ENCODE assay signal across 21 cellular contexts in the genomic region with DNA sequence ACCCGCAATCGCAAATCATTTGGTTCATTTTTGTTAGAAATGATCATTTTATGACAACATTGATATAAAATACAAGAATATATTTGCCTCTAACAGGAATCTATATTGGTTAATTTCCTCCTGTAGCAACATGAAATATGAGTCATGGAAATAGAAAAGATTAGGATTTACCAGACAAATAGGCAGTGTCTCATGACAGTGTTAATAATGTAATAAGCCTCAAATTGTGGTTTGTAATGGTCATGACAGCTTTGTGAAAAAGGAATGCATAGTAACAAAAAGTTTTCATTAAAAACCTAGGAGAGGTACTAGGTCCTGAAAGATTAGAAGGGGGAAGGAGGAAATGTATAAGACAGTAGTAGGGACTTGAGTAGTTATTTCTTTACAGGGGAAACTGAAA. TPM values are rescaled to one million over a fixed set of nuclear protein-coding genes. Genes with fewer than 3 reads are reported as not detected.
DNase-seq lines count a peak whose midpoint lies in the region; ATAC-seq, FAIRE-seq and TF ChIP-seq lines count a peak whose summit lies in the region.
"Had no signal": no experiment of that assay in that cellular context is flagged by ENCODE, and none has a peak within 500 bp of the region (broad histone marks: within the 10 kb centered on the region; RNA-seq: fewer than 3 reads in every experiment).

No MANE protein-coding gene starts in this region.

- no peaks in the 10 kb centered on the region for H3K27me3 ChIP-seq in bronchial epithelial cell (ENCODE audit: control insufficient read depth, insufficient read depth, low read length)
- H3K27me3 ChIP-seq in MM.1S (replicated peaks; ENCODE audit: insufficient read depth, low read length), result no peaks in the 10 kb centered on the region

- TF ChIP-seq EP300 in A549 (IDR thresholded peaks at IDR 0.05), result no peak

- H3K4me1 ChIP-seq in A549 (no peaks in the 10 kb centered on the region), MM.1S (ENCODE audit: low read length) (no peaks in the 10 kb centered on the region)

- POLR2A ChIA-PET in A549 (lab: Yijun Ruan, JAX) (no interaction called here), RWPE1 (lab: Yijun Ruan, JAX; ENCODE audit: low non-redundant PET) (no interaction called here)

- H3K36me3 ChIP-seq in bronchial epithelial cell (ENCODE audit: control insufficient read depth, insufficient read depth, low read length) (no peaks in the 10 kb centered on the region), MM.1S (replicated peaks; ENCODE audit: insufficient read depth, low read length) (no peaks in the 10 kb centered on the region)

- H3K9me3 ChIP-seq in A549 (peaks cover 4% of the 10 kb centered on the region; the same call in 1 of the 3 replicates), MM.1S (replicated peaks; ENCODE audit: insufficient read depth, low read length) (no peaks in the 10 kb centered on the region)

- CTCF ChIA-PET in A549 (lab: Yijun Ruan, JAX), result no interaction called here
- CTCF ChIA-PET in RWPE1 (lab: Yijun Ruan, JAX), result no interaction called here

- no peaks in the 10 kb centered on the region for H3K79me2 ChIP-seq in MM.1S (ENCODE audit: low read length)

- no peaks in the 10 kb centered on the region for H3F3A ChIP-seq in MM.1S (ENCODE audit: insufficient read depth, low read length)

- no peak for TF ChIP-seq POLR2A in A549 (IDR thresholded peaks at IDR 0.05; ENCODE audit: low read length)

- no peak overlapping the region for H3K9ac ChIP-seq in MM.1S (ENCODE audit: low read length)

- H3K4me2 ChIP-seq in A549 (no peak overlapping the region), MM.1S (ENCODE audit: low read depth, low read length) (no peak overlapping the region)

- FAIRE-seq in A549 (lab: Jason Lieb, UNC) (no peak), bronchial epithelial cell (lab: Jason Lieb, UNC) (no peak)
- FAIRE-seq: H1, RCC 7860 had no signal

- no peaks in the 10 kb centered on the region for H3K9me2 ChIP-seq in MM.1S (replicated peaks; ENCODE audit: insufficient read depth, low read length)

- no peak for DNase-seq in A549 (ENCODE audit: low read depth in 1 of 2, low spot score in 1 of 2)
- peak; percentile 68 for DNase-seq in RWPE1 (ENCODE audit: low spot score)
- DNase-seq in bronchial epithelial cell (ENCODE audit: low read depth), result peak; percentile 94
- DNase-seq in fibroblast of pulmonary artery (ENCODE audit: low read depth), result peak; percentile 39
- no peak for DNase-seq in MM.1S
- DNase-seq in iPS-NIHi7 (ENCODE audit: extremely low spot score), result no peak
- no peak for DNase-seq in stimulated activated CD4-positive, alpha-beta T cell treated with anti-CD3 and anti-CD28 coated beads, Interleukin-4, amount 100 ng/mL, for 4 hours
- DNase-seq in DMS114 treated with DMSO at 0.1 percent for 48 hours (lab: John Stamatoyannopoulos, UW; ENCODE audit: unreplicated experiment), result no peak
- DNase-seq: DMS53, EL, GF-D8, Kasumi-1, NCI-H1092, NCI-H1436, NCI-H1930, NCI-H524 treated with DMSO at 0.1 percent for 48 hours, NCI-H82, Right ventricle myocardium superior had no signal

- TF ChIP-seq RAD21 in A549 (conservative IDR thresholded peaks at IDR 0.05 in 1 of 2, IDR thresholded peaks at IDR 0.05 in 1 of 2), result no peak

- WGBS in A549 (ENCODE audit: missing lambda C conversion rate), result 87% methylated on average over 2 of the region's 2 CpGs

- no peak overlapping the region for H3K27ac ChIP-seq in A549
- no peak overlapping the region for H3K27ac ChIP-seq in RWPE1
- no peak overlapping the region for H3K27ac ChIP-seq in MM.1S (ENCODE audit: low read length)

- H4K20me1 ChIP-seq in MM.1S (ENCODE audit: insufficient read depth, low read length), result no peaks in the 10 kb centered on the region

- H2AFZ ChIP-seq in MM.1S (ENCODE audit: low read length), result no peak overlapping the region

- ATAC-seq in A549, result no peak
- ATAC-seq: HCT116 had no signal

- H3K4me3 ChIP-seq in A549 (no peak overlapping the region), bronchial epithelial cell (ENCODE audit: low read depth, low read length) (no peak overlapping the region), fibroblast of pulmonary artery (replicated peaks; ENCODE audit: low read depth, low read length) (no peak overlapping the region), MM.1S (ENCODE audit: low read length) (no peak overlapping the region)

- TF ChIP-seq CTCF in A549 (IDR thresholded peaks at IDR 0.05), result no peak
- TF ChIP-seq CTCF in RWPE1 (conservative IDR thresholded peaks at IDR 0.05; ENCODE audit: low read depth), result no peak
- TF ChIP-seq CTCF in bronchial epithelial cell (IDR thresholded peaks at IDR 0.05; ENCODE audit: insufficient read depth, low read length, severe bottlenecking), result no peak
- TF ChIP-seq CTCF in fibroblast of pulmonary artery (IDR thresholded peaks at IDR 0.05; ENCODE audit: low read length, missing control alignments), result no peak
- no peak for TF ChIP-seq CTCF in MM.1S (IDR thresholded peaks at IDR 0.05; ENCODE audit: low read length)

TF ChIP-seq in A549, 52 proteins besides CTCF, POLR2A, EP300 and RAD21:
- TF ChIP-seq PBX3 (IDR thresholded peaks at IDR 0.05) (no peak), EHF (CRISPR knock-in tag; IDR thresholded peaks at IDR 0.05) (no peak), SREBF2 (IDR thresholded peaks at IDR 0.05) (no peak), HOXB13 (CRISPR knock-in tag; IDR thresholded peaks at IDR 0.05; ENCODE audit: low read depth) (no peak), FOSL2 (IDR thresholded peaks at IDR 0.05) (no peak), FOSL2 (CRISPR knock-in tag; IDR thresholded peaks at IDR 0.05) (peak; percentile 26; the same call in 1 of the 2 replicates)
- TF ChIP-seq, protein P1, sequence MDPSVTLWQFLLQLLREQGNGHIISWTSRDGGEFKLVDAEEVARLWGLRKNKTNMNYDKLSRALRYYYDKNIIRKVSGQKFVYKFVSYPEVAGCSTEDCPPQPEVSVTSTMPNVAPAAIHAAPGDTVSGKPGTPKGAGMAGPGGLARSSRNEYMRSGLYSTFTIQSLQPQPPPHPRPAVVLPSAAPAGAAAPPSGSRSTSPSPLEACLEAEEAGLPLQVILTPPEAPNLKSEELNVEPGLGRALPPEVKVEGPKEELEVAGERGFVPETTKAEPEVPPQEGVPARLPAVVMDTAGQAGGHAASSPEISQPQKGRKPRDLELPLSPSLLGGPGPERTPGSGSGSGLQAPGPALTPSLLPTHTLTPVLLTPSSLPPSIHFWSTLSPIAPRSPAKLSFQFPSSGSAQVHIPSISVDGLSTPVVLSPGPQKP (IDR thresholded peaks at IDR 0.05; ENCODE audit: low read depth, low read length), result no peak

RNA-seq across cellular contexts. Expression of gene SLK, which starts 7.9 kb away (rescaled TPM):
- polyA plus RNA-seq in A549 (2011; rRNA removed) (26.7 and 29.2 TPM in 2 replicates), A549 (2017; fragmentation: RNase III; extraction: RNeasy Plus Mini Kit Qiagen cat#74134 plus additional on column Dnase treatment) (20.5 to 23.3 TPM (median 23.2 TPM) in 3 replicates)
- 3.6 and 3.8 TPM in 2 replicates for polyA plus RNA-seq in A549 (2012; cell fraction: cytosol; rRNA removed)
- polyA plus RNA-seq in A549 (2012; cell fraction: nucleus; rRNA removed), result 2.3 and 3.4 TPM in 2 replicates
- polyA minus RNA-seq in A549 (2011; rRNA and poly(A)+ RNA removed), result 9.6 and 11.4 TPM in 2 replicates
- 85.3 and 112 TPM in 2 replicates for total RNA-seq in bronchial epithelial cell

RNA-seq across cellular contexts. Expression of gene STN1, which starts 41.0 kb away (rescaled TPM):
- 34.5 and 35.5 TPM in 2 replicates for polyA plus RNA-seq in A549 (2011; rRNA removed)
- polyA plus RNA-seq in A549 (2012; cell fraction: cytosol; rRNA removed), result 14.2 and 14.5 TPM in 2 replicates
- polyA plus RNA-seq in A549 (2012; cell fraction: nucleus; rRNA removed), result 4.6 and 6.9 TPM in 2 replicates
- polyA plus RNA-seq in A549 (2017; fragmentation: RNase III; extraction: RNeasy Plus Mini Kit Qiagen cat#74134 plus additional on column Dnase treatment), result 15.8 to 19.0 TPM (median 17.1 TPM) in 3 replicates
- polyA minus RNA-seq in A549 (2011; rRNA and poly(A)+ RNA removed), result 17.6 and 18.2 TPM in 2 replicates
- total RNA-seq in bronchial epithelial cell, result 40.7 and 67.7 TPM in 2 replicates

Comparison
In these comparisons a context has a peak if more than half of its experiments do, and no peak if none do; other contexts are left out.
1. DNase-seq: peak in RWPE1 (single experiment), bronchial epithelial cell (single experiment) and fibroblast of pulmonary artery (single experiment); none in A549 (0 of 2), MM.1S (single experiment), iPS-NIHi7 (single experiment), stimulated activated CD4-positive, alpha-beta T cell treated with anti-CD3 and anti-CD28 coated beads, Interleukin-4, amount 100 ng/mL, for 4 hours (0 of 2) and DMS114 treated with DMSO at 0.1 percent for 48 hours (single experiment).